In the genomic region with DNA sequence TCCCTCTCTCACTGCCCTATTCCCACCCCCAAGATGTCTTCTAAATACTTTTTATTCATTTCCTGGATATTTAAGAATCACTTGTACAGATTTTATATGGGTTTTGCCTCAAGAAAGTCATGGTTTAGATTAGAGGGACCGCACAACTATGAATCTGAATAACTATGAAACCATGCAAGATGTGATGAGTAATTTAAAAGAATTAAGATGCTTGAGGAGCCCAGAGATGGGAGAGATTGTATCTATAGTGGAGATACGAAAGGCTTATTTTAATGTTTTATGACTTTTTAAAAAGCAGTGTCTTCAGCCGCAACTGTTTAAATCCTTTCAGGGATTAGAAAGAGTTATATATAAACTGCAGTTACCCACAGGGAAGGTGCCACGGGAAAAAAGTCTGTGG, we compare ENCODE assay signal across 1 cellular context.
A peak's percentile ranks its signal among the peaks of the same experiment; 100 is the strongest.
TF ChIP-seq lines count a peak whose summit lies in the region.

No MANE protein-coding gene starts in this region.

TF ChIP-seq in SK-N-SH, 30 proteins besides CTCF, POLR2A, EP300 and RAD21 (continued from another document):
- TF ChIP-seq, protein P1, sequence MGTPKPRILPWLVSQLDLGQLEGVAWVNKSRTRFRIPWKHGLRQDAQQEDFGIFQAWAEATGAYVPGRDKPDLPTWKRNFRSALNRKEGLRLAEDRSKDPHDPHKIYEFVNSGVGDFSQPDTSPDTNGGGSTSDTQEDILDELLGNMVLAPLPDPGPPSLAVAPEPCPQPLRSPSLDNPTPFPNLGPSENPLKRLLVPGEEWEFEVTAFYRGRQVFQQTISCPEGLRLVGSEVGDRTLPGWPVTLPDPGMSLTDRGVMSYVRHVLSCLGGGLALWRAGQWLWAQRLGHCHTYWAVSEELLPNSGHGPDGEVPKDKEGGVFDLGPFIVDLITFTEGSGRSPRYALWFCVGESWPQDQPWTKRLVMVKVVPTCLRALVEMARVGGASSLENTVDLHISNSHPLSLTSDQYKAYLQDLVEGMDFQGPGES (IDR thresholded peaks at IDR 0.05; ENCODE audit: low read depth, low read length) = no peak
- TF ChIP-seq TAF1 (IDR thresholded peaks at IDR 0.05; ENCODE audit: borderline replicate concordance, low read depth, low read length) = no peak
- TF ChIP-seq GATA2 (CRISPR knock-in tag; IDR thresholded peaks at IDR 0.05) = no peak
- TF ChIP-seq TEAD4 (IDR thresholded peaks at IDR 0.05; ENCODE audit: borderline replicate concordance, insufficient read depth) = peak; percentile 65
- peak; percentile 29; the same call in 1 of the 2 replicates for TF ChIP-seq ZBTB33 (IDR thresholded peaks at IDR 0.05; ENCODE audit: borderline replicate concordance, low read depth)
- TF ChIP-seq USF2 (IDR thresholded peaks at IDR 0.05; ENCODE audit: borderline replicate concordance, low read depth, low read length) = no peak
- TF ChIP-seq SMC3 (IDR thresholded peaks at IDR 0.05; ENCODE audit: low read depth, low read length) = no peak
- TF ChIP-seq, protein P2, sequence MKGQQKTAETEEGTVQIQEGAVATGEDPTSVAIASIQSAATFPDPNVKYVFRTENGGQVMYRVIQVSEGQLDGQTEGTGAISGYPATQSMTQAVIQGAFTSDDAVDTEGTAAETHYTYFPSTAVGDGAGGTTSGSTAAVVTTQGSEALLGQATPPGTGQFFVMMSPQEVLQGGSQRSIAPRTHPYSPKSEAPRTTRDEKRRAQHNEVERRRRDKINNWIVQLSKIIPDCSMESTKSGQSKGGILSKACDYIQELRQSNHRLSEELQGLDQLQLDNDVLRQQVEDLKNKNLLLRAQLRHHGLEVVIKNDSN (IDR thresholded peaks at IDR 0.05; ENCODE audit: borderline replicate concordance, low read depth) = no peak
- TF ChIP-seq RXRA (IDR thresholded peaks at IDR 0.05; ENCODE audit: borderline replicate concordance, low read depth) = peak; percentile 40; the same call in 1 of the 2 replicates
- 0 out of 2 replicates have a peak, but pooled peaks have one; percentile 33 for TF ChIP-seq ELF1 (IDR thresholded peaks at IDR 0.05)
